In genomic region chr14:77000340-77001235, GRCh38 we compare ENCODE assay signal across 8 cellular contexts. TPM values are rescaled to one million over a fixed set of nuclear protein-coding genes. Genes with fewer than 3 reads are reported as not detected.
DNase-seq lines count a peak whose midpoint lies in the region; ATAC-seq and TF ChIP-seq lines count a peak whose summit lies in the region.

No MANE protein-coding gene starts in this region.

- H3K4me2 ChIP-seq in Loucy (ENCODE audit: low read depth, low read length, poor library complexity, severe bottlenecking) = peak overlapping the region; percentile 69

- CTCF ChIA-PET in activated CD8-positive, alpha-beta T cell treated with anti-CD3 and anti-CD28 coated beads for 36 hours (lab: Charles Lee) = interaction anchor here (1.1 to 1.3 kb wide), 2 partner anchors 23 to 53 kb away, joined by 3 read pairs; no protein-coding TSS in a partner anchor
- CTCF ChIA-PET in Calu3 (lab: Charles Lee) = no interaction called here

- H3K27me3 ChIP-seq in Loucy (ENCODE audit: insufficient read depth, low read length, poor library complexity, severe bottlenecking) (no peaks in the 10 kb centered on the region), subcutaneous abdominal adipose tissue (ENCODE audit: control insufficient read depth in 5 of 5, insufficient read depth in 4 of 5, low read length in 5 of 5) (no peaks in the 10 kb centered on the region)

- H4K20me1 ChIP-seq in Loucy (ENCODE audit: insufficient read depth, low read length, poor library complexity, severe bottlenecking) = no peaks in the 10 kb centered on the region

- peak; percentile 67 for ATAC-seq in activated CD8-positive, alpha-beta T cell treated with anti-CD3 and anti-CD28 coated beads for 36 hours
- ATAC-seq in GM21619 (IDR thresholded peaks at IDR 0.05; ENCODE audit: unreplicated experiment) = no peak

- H3K27ac ChIP-seq in subcutaneous abdominal adipose tissue (ENCODE audit: low read depth, low read length) = no peak overlapping the region

- H3K9me3 ChIP-seq in Loucy (ENCODE audit: insufficient read depth, low read depth, low read length) = no peaks in the 10 kb centered on the region
- H3K9me3 ChIP-seq in subcutaneous abdominal adipose tissue (ENCODE audit: control insufficient read depth in 5 of 5, low read length in 5 of 5) = no peaks in the 10 kb centered on the region

- H3K36me3 Mint-ChIP-seq in activated CD8-positive, alpha-beta T cell treated with anti-CD3 and anti-CD28 coated beads for 36 hours (ENCODE audit: low read depth) = no peaks in the 10 kb centered on the region
- peaks cover 0 to 4% (median 0%) of the 10 kb centered on the region in 3 donors for H3K36me3 Mint-ChIP-seq in immature natural killer cell
- no peaks in the 10 kb centered on the region for H3K36me3 Mint-ChIP-seq in Calu3 (ENCODE audit: insufficient read depth, unreplicated experiment)

- H3K9ac ChIP-seq in Loucy (ENCODE audit: low read depth, low read length, poor library complexity, severe bottlenecking) = peak overlapping the region; percentile 62
- peak overlapping the region in 4 of 5 donors; percentile 35 to 63 (median 38) for H3K9ac ChIP-seq in subcutaneous abdominal adipose tissue (ENCODE audit: low read length in 5 of 5)

- peaks cover 4% of the 10 kb centered on the region for H3K27me3 Mint-ChIP-seq in activated CD8-positive, alpha-beta T cell treated with anti-CD3 and anti-CD28 coated beads for 36 hours
- H3K27me3 Mint-ChIP-seq in immature natural killer cell (ENCODE audit: low read depth in 3 of 3) = peaks cover 0 to 6% (median 2%) of the 10 kb centered on the region in 3 donors
- no peaks in the 10 kb centered on the region for H3K27me3 Mint-ChIP-seq in Calu3 (ENCODE audit: unreplicated experiment)

- H3K9me3 Mint-ChIP-seq in activated CD8-positive, alpha-beta T cell treated with anti-CD3 and anti-CD28 coated beads for 36 hours = no peaks in the 10 kb centered on the region
- H3K9me3 Mint-ChIP-seq in immature natural killer cell = no peaks in the 10 kb centered on the region
- H3K9me3 Mint-ChIP-seq in Calu3 (ENCODE audit: low read depth, unreplicated experiment) = no peaks in the 10 kb centered on the region

- H3K4me1 Mint-ChIP-seq in activated CD8-positive, alpha-beta T cell treated with anti-CD3 and anti-CD28 coated beads for 36 hours (ENCODE audit: low read depth) = peaks cover 17% of the 10 kb centered on the region
- H3K4me1 Mint-ChIP-seq in immature natural killer cell = peaks cover 12 to 13% of the 10 kb centered on the region in 2 donors
- peaks cover 28% of the 10 kb centered on the region for H3K4me1 Mint-ChIP-seq in Calu3 (ENCODE audit: low read depth, unreplicated experiment)

- H3K27ac Mint-ChIP-seq in activated CD8-positive, alpha-beta T cell treated with anti-CD3 and anti-CD28 coated beads for 36 hours = peak overlapping the region; percentile 69
- H3K27ac Mint-ChIP-seq in immature natural killer cell = peak overlapping the region in 3 of 6 donors; percentile 44 to 62 (median 62)
- H3K27ac Mint-ChIP-seq in Calu3 (ENCODE audit: unreplicated experiment) = no peak overlapping the region

- H3K4me3 Mint-ChIP-seq in activated CD8-positive, alpha-beta T cell treated with anti-CD3 and anti-CD28 coated beads for 36 hours = peak overlapping the region; percentile 15
- H3K4me3 Mint-ChIP-seq in immature natural killer cell (peak overlapping the region in 3 of 5 donors; percentile 12 to 68 (median 14)), Calu3 (ENCODE audit: low read depth, unreplicated experiment) (no peak overlapping the region)

- DNase-seq in NCI-H345 (lab: John Stamatoyannopoulos, UW) (peak; percentile 42), NCI-H345 treated with DMSO at 0.1 percent for 48 hours (lab: John Stamatoyannopoulos, UW; ENCODE audit: unreplicated experiment) (no peak), immature natural killer cell (no peak), Calu3 (no peak)
- peak; percentile 37 for DNase-seq in activated CD8-positive, alpha-beta T cell treated with anti-CD3 and anti-CD28 coated beads for 36 hours

- POLR2A ChIA-PET in activated CD8-positive, alpha-beta T cell treated with anti-CD3 and anti-CD28 coated beads for 36 hours (lab: Charles Lee) = interaction anchor here (0.7 kb wide), 1 partner anchor 17 kb away, joined by 3 read pairs; no protein-coding TSS in a partner anchor

- peaks cover 60% of the 10 kb centered on the region for H3K4me1 ChIP-seq in Loucy (ENCODE audit: insufficient read depth, low read length, poor library complexity, severe bottlenecking)
- H3K4me1 ChIP-seq in subcutaneous abdominal adipose tissue (ENCODE audit: control insufficient read depth in 5 of 5, insufficient read depth in 5 of 5, low read length in 5 of 5) = peaks cover 3 to 19% (median 14%) of the 10 kb centered on the region in 5 donors

- H3K9me2 ChIP-seq in Loucy (replicated peaks; ENCODE audit: low read depth, low read length) = no peaks in the 10 kb centered on the region

- no peak for TF ChIP-seq CTCF in Loucy (conservative IDR thresholded peaks at IDR 0.05; ENCODE audit: low read length)
- TF ChIP-seq CTCF in activated CD8-positive, alpha-beta T cell treated with anti-CD3 and anti-CD28 coated beads for 36 hours (IDR thresholded peaks at IDR 0.05) = no peak
- no peak for TF ChIP-seq CTCF in Calu3 (IDR thresholded peaks at IDR 0.05; ENCODE audit: unreplicated experiment)

- no TSS peak for BruUV-seq in Calu3 (replicated peaks; lab: Mats Ljungman, UMichigan)

- no peaks in the 10 kb centered on the region for H3K79me2 ChIP-seq in Loucy (ENCODE audit: insufficient read depth, low read length)

- peak overlapping the region; percentile 44 for H2AFZ ChIP-seq in Loucy (ENCODE audit: low read length)

- peak overlapping the region; percentile 42 for H3K4me3 ChIP-seq in Loucy (ENCODE audit: low read length, poor library complexity, severe bottlenecking)
- H3K4me3 ChIP-seq in subcutaneous abdominal adipose tissue (ENCODE audit: low read depth in 1 of 5, low read length in 5 of 5) = peak overlapping the region; percentile 42 to 62 (median 55)

- H3K36me3 ChIP-seq in Loucy (ENCODE audit: insufficient read depth, low read length) (no peaks in the 10 kb centered on the region), subcutaneous abdominal adipose tissue (ENCODE audit: control insufficient read depth in 5 of 5, insufficient read depth in 5 of 5, low read length in 5 of 5) (no peaks in the 10 kb centered on the region)

- 0 out of 2 replicates have a peak, but pooled peaks cover 3% of the 10 kb centered on the region for H3F3A ChIP-seq in Loucy (ENCODE audit: low read depth)

- intact Hi-C loops in activated CD8-positive, alpha-beta T cell treated with anti-CD3 and anti-CD28 coated beads for 36 hours (cut with micrococcal nuclease) = no loop called here
- intact Hi-C loops in Calu3 (cut with micrococcal nuclease; ENCODE audit: unreplicated experiment) = no loop called here

RNA-seq across cellular contexts. Expression of gene IRF2BPL, which starts 27.9 kb away (rescaled TPM):
- total RNA-seq in activated CD8-positive, alpha-beta T cell treated with anti-CD3 and anti-CD28 coated beads for 36 hours = 10 to 100 TPM; 36.2 to 37.7 TPM
- polyA plus RNA-seq in immature natural killer cell = 10 to 100 TPM in 1 of 3 donors, 1 to 10 TPM in 2; 3.5 to 11.1 (median 3.6) TPM
- total RNA-seq in Calu3 (2022) = 30.1 and 33.1 TPM in 2 replicates

Comparison
In these comparisons a context has a peak if more than half of its experiments do, and no peak if none do; other contexts are left out.
1. DNase-seq: peak in NCI-H345 (single experiment) and activated CD8-positive, alpha-beta T cell treated with anti-CD3 and anti-CD28 coated beads for 36 hours (single experiment); none in NCI-H345 treated with DMSO at 0.1 percent for 48 hours (single experiment), immature natural killer cell (0 of 3) and Calu3 (single experiment).